In the genomic region with DNA sequence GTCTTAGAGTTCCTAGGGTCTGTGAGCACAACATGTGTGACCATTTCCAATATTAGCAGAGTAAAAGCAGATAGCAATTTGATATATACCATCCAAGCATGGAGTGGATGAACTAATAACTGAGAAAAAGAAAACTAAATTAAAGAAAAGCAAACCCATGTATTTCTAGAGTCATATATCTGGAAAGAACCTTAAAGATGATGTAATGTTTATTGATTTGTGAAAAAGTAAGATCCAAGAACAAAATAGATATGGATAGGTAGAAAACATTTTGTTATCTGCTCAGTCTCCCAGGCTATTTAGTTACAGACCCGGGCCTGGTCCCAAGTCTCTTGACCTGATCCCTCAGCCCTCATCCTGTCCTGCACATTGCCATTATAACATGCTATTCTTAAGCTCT, we compare ENCODE assay signal across 35 cellular contexts.
"Had no signal": no experiment of that assay in that cellular context is flagged by ENCODE, and none has a peak within 500 bp of the region (broad histone marks: within the 10 kb centered on the region; RNA-seq: fewer than 3 reads in every experiment).

No MANE protein-coding gene starts in this region.

- DNase-seq: Kasumi-1, MG63, MM.1S, MV-4-11, NCI-H1048, NCI-H1092, NCI-H1092 treated with DMSO at 0.1 percent for 48 hours, NCI-H1105, NCI-H1105 treated with DMSO at 0.1 percent for 48 hours, NCI-H1417, NCI-H1417 treated with DMSO at 0.1 percent for 48 hours, NCI-H1436, NCI-H1436 treated with DMSO at 0.1 percent for 48 hours, NCI-H146, NCI-H1694, NCI-H1694 treated with DMSO at 0.1 percent for 48 hours, NCI-H187, NCI-H187 treated with DMSO at 0.1 percent for 48 hours, NCI-H1930, NCI-H2029, NCI-H2029 treated with DMSO at 0.1 percent for 48 hours, NCI-H2081, NCI-H2081 treated with DMSO at 0.1 percent for 48 hours, NCI-H2107, NCI-H2171, NCI-H2171 treated with DMSO at 0.1 percent for 48 hours, NCI-H2227 treated with DMSO at 0.1 percent for 48 hours, NCI-H226, NCI-H345, NCI-H446, NCI-H446 treated with DMSO at 0.1 percent for 48 hours, NCI-H510A, NCI-H510A treated with DMSO at 0.1 percent for 48 hours, NCI-H524, NCI-H524 treated with DMSO at 0.1 percent for 48 hours had no signal

- H3K36me3 ChIP-seq: MG63 had no signal

- H3K9me3 ChIP-seq: MG63 had no signal

- H3K27me3 ChIP-seq: MG63 had no signal

- H3K4me3 ChIP-seq: MG63 had no signal
